Comparison of ENCODE assay signal across 8 cellular contexts in genomic region chr9:70412678-70413426, GRCh38. TPM values are rescaled to one million over a fixed set of nuclear protein-coding genes. Genes with fewer than 3 reads are reported as not detected.
DNase-seq lines count a peak whose midpoint lies in the region; ATAC-seq and TF ChIP-seq lines count a peak whose summit lies in the region.

No MANE protein-coding gene starts in this region.

- DNase-seq in AG20443 (ENCODE audit: low spot score) (peak; percentile 70), NCI-H460 (ENCODE audit: extremely low read depth, low read depth) (peak; percentile 35), epithelial cell of proximal tubule (ENCODE audit: low read depth) (no peak), stromal cell of bone marrow (ENCODE audit: low read depth) (peak; percentile 58)
- peak; percentile 45 to 52 for DNase-seq in activated T-cell treated with anti-CD3 and anti-CD28 coated beads, Interleukin-2, amount 50 U/mL, for 72 hours

- no peak overlapping the region for H3K27ac ChIP-seq in mesodermal cell (ENCODE audit: low read depth, low read length, severe bottlenecking)

- H3K36me3 Mint-ChIP-seq in activated T-cell treated with anti-CD3 and anti-CD28 coated beads, Interleukin-2, amount 50 U/mL, for 72 hours (ENCODE audit: insufficient read depth in 2 of 2), result peaks cover 3 to 8% of the 10 kb centered on the region in 2 donors

- 0% methylated on average over 31 to 33 of the region's 55 CpGs for WGBS in mesodermal cell (ENCODE audit: insufficient coverage in 2 of 2), 2 experiments

- peaks cover 49% of the 10 kb centered on the region for H3K4me1 Mint-ChIP-seq in activated T-cell treated with anti-CD3 and anti-CD28 coated beads, Interleukin-2, amount 50 U/mL, for 72 hours (ENCODE audit: low read depth)

- peak overlapping the region; percentile 90 to 99 for H3K4me3 Mint-ChIP-seq in activated T-cell treated with anti-CD3 and anti-CD28 coated beads, Interleukin-2, amount 50 U/mL, for 72 hours

- H3K9me3 Mint-ChIP-seq in activated T-cell treated with anti-CD3 and anti-CD28 coated beads, Interleukin-2, amount 50 U/mL, for 72 hours, result no peaks in the 10 kb centered on the region

- peak overlapping the region; percentile 98 for H3K27ac Mint-ChIP-seq in activated T-cell treated with anti-CD3 and anti-CD28 coated beads, Interleukin-2, amount 50 U/mL, for 72 hours

- H3K4me1 ChIP-seq in mesodermal cell (ENCODE audit: control insufficient read depth, insufficient read depth, low read length, poor library complexity, severe bottlenecking), result peaks cover 8% of the 10 kb centered on the region

- no peak for TF ChIP-seq CTCF in epithelial cell of proximal tubule (conservative IDR thresholded peaks at IDR 0.05; ENCODE audit: low read depth, low read length)

- H3K9me3 ChIP-seq in mesodermal cell (ENCODE audit: control insufficient read depth, low read length), result no peaks in the 10 kb centered on the region

- no peaks in the 10 kb centered on the region for H3K36me3 ChIP-seq in mesodermal cell (ENCODE audit: control insufficient read depth, insufficient read depth, low read length)

- H3K27me3 Mint-ChIP-seq in activated T-cell treated with anti-CD3 and anti-CD28 coated beads, Interleukin-2, amount 50 U/mL, for 72 hours (ENCODE audit: low read depth), result no peaks in the 10 kb centered on the region

- ATAC-seq in GM21723 (IDR thresholded peaks at IDR 0.05; ENCODE audit: unreplicated experiment) (peak; percentile 4), GM19467 (IDR thresholded peaks at IDR 0.05; ENCODE audit: unreplicated experiment) (no peak)
- ATAC-seq in activated T-cell treated with anti-CD3 and anti-CD28 coated beads, Interleukin-2, amount 50 U/mL, for 72 hours (replicated peaks in 1 of 2), result peak in 1 of 2 donors; percentile 2

- peak overlapping the region; percentile 87 for H3K4me3 ChIP-seq in epithelial cell of proximal tubule (ENCODE audit: low read depth, low read length)
- H3K4me3 ChIP-seq in mesodermal cell (ENCODE audit: extremely low read depth, insufficient read depth, low read length, poor library complexity, severe bottlenecking), result peak overlapping the region; percentile 51

RNA-seq across cellular contexts. Expression of gene KLF9, which starts 1.6 kb away (rescaled TPM):
- total RNA-seq in NCI-H460 (2014; rRNA removed; shearing (Covaris generic)), result 7.1 and 7.4 TPM in 2 replicates
- 0.88 and 3.4 TPM in 2 replicates for polyA plus RNA-seq in NCI-H460 (2014; cell fraction: nucleus; rRNA removed)
- total RNA-seq in activated T-cell treated with anti-CD3 and anti-CD28 coated beads, Interleukin-2, amount 50 U/mL, for 72 hours, result 10 to 100 TPM; 27.5 to 35.4 TPM
- total RNA-seq in epithelial cell of proximal tubule, result 3.8 and 6.3 TPM in 2 replicates
- 1.7 TPM for polyA plus RNA-seq in mesodermal cell (2013, experiment 1 of 2)
- 1.6 TPM for polyA plus RNA-seq in mesodermal cell (2013, experiment 2 of 2)
